In the genomic region with DNA sequence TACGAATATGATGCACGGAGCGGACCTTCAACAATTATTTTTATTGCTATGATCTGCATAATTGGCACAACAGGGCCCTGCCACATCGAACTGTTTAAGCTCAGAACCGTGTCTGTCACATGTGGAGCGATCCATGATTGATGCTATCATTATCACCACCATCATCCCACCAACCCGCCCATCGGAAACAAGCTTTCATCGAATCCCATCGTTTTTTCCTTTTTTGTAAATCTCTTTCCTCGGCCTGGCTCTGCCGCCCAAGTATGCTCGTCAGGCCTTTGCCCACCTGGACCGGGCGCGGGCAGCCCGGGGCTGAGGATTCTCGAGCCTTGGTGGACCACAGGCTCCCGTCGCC, we compare ENCODE assay signal across 8 cellular contexts. TPM values are rescaled to one million over a fixed set of nuclear protein-coding genes. Genes with fewer than 3 reads are reported as not detected.
DNase-seq lines count a peak whose midpoint lies in the region; ATAC-seq, FAIRE-seq and TF ChIP-seq lines count a peak whose summit lies in the region.

No MANE protein-coding gene starts in this region.

- peaks cover 3% of the 10 kb centered on the region for H3K4me1 ChIP-seq in mesendoderm (ENCODE audit: control insufficient read depth, low read depth, low read length)

- ATAC-seq in GM21723 (IDR thresholded peaks at IDR 0.05; ENCODE audit: unreplicated experiment): peak; percentile 2

- H2BK15ac ChIP-seq in mesendoderm (replicated peaks; ENCODE audit: low read depth): no peak overlapping the region

- no peak overlapping the region for H2AK5ac ChIP-seq in mesendoderm (ENCODE audit: low read length)

- TF ChIP-seq CTCF in AG09309 (IDR thresholded peaks at IDR 0.05; ENCODE audit: control insufficient read depth, insufficient read depth, low read depth, low read length, missing control alignments): no peak

- H3K4me1 Mint-ChIP-seq in activated naive CD8-positive, alpha-beta T cell treated with anti-CD3 and anti-CD28 coated beads for 36 hours: peaks cover 9% of the 10 kb centered on the region

- no peaks in the 10 kb centered on the region for H3K9me3 Mint-ChIP-seq in activated naive CD8-positive, alpha-beta T cell treated with anti-CD3 and anti-CD28 coated beads for 36 hours

- H3K27me3 ChIP-seq in mesendoderm (ENCODE audit: insufficient read depth, low read length, poor library complexity): no peaks in the 10 kb centered on the region

- H3K18ac ChIP-seq in mesendoderm (ENCODE audit: low read length): no peak overlapping the region

- FAIRE-seq in GM12891 (lab: Jason Lieb, UNC): no peak

- H3K56ac ChIP-seq in mesendoderm (ENCODE audit: low read length): peak overlapping the region; percentile 60

- H3K79me2 ChIP-seq in mesendoderm (ENCODE audit: control insufficient read depth, insufficient read depth, low read length): peaks cover 16% of the 10 kb centered on the region

- H3K9ac ChIP-seq in mesendoderm (ENCODE audit: low read length): no peak overlapping the region

- H2BK5ac ChIP-seq in mesendoderm (ENCODE audit: low read length): no peak overlapping the region

- peak overlapping the region; percentile 90 for H3K27ac Mint-ChIP-seq in activated naive CD8-positive, alpha-beta T cell treated with anti-CD3 and anti-CD28 coated beads for 36 hours

- TF ChIP-seq POLR2A in GM12891 (IDR thresholded peaks at IDR 0.05; ENCODE audit: low read depth, low read length): no peak

- peaks cover 5% of the 10 kb centered on the region for H3K36me3 ChIP-seq in mesendoderm (ENCODE audit: control insufficient read depth, insufficient read depth, low read length)

- H2BK120ac ChIP-seq in mesendoderm (ENCODE audit: low read depth, low read length): no peak overlapping the region

- H3K36me3 Mint-ChIP-seq in activated naive CD8-positive, alpha-beta T cell treated with anti-CD3 and anti-CD28 coated beads for 36 hours: peaks cover 3% of the 10 kb centered on the region

- no peak overlapping the region for H3K27ac ChIP-seq in mesendoderm (ENCODE audit: low read depth, low read length)

- peak overlapping the region; percentile 87 for H3K4me2 ChIP-seq in mesendoderm (ENCODE audit: low read length)

- H3K23ac ChIP-seq in mesendoderm (ENCODE audit: low read length): no peak overlapping the region

- no CpG with 5 or more reads among the region's 20 CpGs for WGBS in mesendoderm (ENCODE audit: extremely low coverage, insufficient coverage, low lambda C conversion rate)

- no peak overlapping the region for H4K5ac ChIP-seq in mesendoderm (ENCODE audit: low read length)

- no peak overlapping the region for H3K4ac ChIP-seq in mesendoderm (ENCODE audit: low read depth, low read length)

- no peak overlapping the region for H4K8ac ChIP-seq in mesendoderm (ENCODE audit: low read depth, low read length)

- H3K27me3 Mint-ChIP-seq in activated naive CD8-positive, alpha-beta T cell treated with anti-CD3 and anti-CD28 coated beads for 36 hours: no peaks in the 10 kb centered on the region

- H3K4me3 ChIP-seq in AG09309 (ENCODE audit: control insufficient read depth, low read depth, low read length) (peak overlapping the region; percentile 66), mesendoderm (ENCODE audit: low read length) (no peak overlapping the region)

- H3K4me3 Mint-ChIP-seq in activated naive CD8-positive, alpha-beta T cell treated with anti-CD3 and anti-CD28 coated beads for 36 hours: peak overlapping the region; percentile 97

- H3K79me1 ChIP-seq in mesendoderm (ENCODE audit: low read length): peaks cover 14% of the 10 kb centered on the region

- no peak for DNase-seq in AG09309 (ENCODE audit: low read depth)
- DNase-seq in activated naive CD8-positive, alpha-beta T cell treated with anti-CD3 and anti-CD28 coated beads for 36 hours: no peak
- no peak for DNase-seq in mesendoderm
- no peak for DNase-seq in NCI-H146 treated with DMSO at 0.1 percent for 48 hours (lab: John Stamatoyannopoulos, UW; ENCODE audit: unreplicated experiment)
- no peak for DNase-seq in NCI-H2227 (lab: John Stamatoyannopoulos, UW; ENCODE audit: unreplicated experiment)
- no peak for DNase-seq in DMS153 (lab: John Stamatoyannopoulos, UW)
- no peak for DNase-seq in GM12891 (ENCODE audit: insufficient read length, low spot score)

TF ChIP-seq in GM12891, 5 proteins besides CTCF, POLR2A, EP300 and RAD21:
- no peak for TF ChIP-seq TAF1 (IDR thresholded peaks at IDR 0.05; ENCODE audit: low read depth, low read length)

RNA-seq across cellular contexts. Expression of a gene that starts 0.5 kb away (rescaled TPM):
- total RNA-seq in activated naive CD8-positive, alpha-beta T cell treated with anti-CD3 and anti-CD28 coated beads for 36 hours: 10 to 100 TPM; 54.3 to 54.6 TPM
- 41.4 TPM for polyA plus RNA-seq in mesendoderm (2013, experiment 1 of 2)
- polyA plus RNA-seq in mesendoderm (2013, experiment 2 of 2): 40.1 TPM
- 30.0 TPM for polyA plus RNA-seq in GM12891 (2012; ENCODE audit: low read depth, missing spikeins)

RNA-seq across cellular contexts. Expression of a gene that starts 13.6 kb away (rescaled TPM):
- not detected for total RNA-seq in activated naive CD8-positive, alpha-beta T cell treated with anti-CD3 and anti-CD28 coated beads for 36 hours
- polyA plus RNA-seq in mesendoderm (2013, experiment 1 of 2): 0.21 TPM
- 0.25 TPM for polyA plus RNA-seq in mesendoderm (2013, experiment 2 of 2)
- polyA plus RNA-seq in GM12891 (2012; ENCODE audit: low read depth, missing spikeins): 0.08 TPM

RNA-seq across cellular contexts. Expression of a gene that starts 45.8 kb away (rescaled TPM):
- total RNA-seq in activated naive CD8-positive, alpha-beta T cell treated with anti-CD3 and anti-CD28 coated beads for 36 hours: 10 to 100 TPM; 24.4 to 25.0 TPM
- 12.2 TPM for polyA plus RNA-seq in mesendoderm (2013, experiment 1 of 2)
- 12.1 TPM for polyA plus RNA-seq in mesendoderm (2013, experiment 2 of 2)
- polyA plus RNA-seq in GM12891 (2012; ENCODE audit: low read depth, missing spikeins): 11.5 TPM

RNA-seq across cellular contexts. Expression of a gene that starts 45.9 kb away (rescaled TPM):
- total RNA-seq in activated naive CD8-positive, alpha-beta T cell treated with anti-CD3 and anti-CD28 coated beads for 36 hours: 1 to 10 TPM; 6.9 to 7.3 TPM
- 2.2 TPM for polyA plus RNA-seq in mesendoderm (2013, experiment 1 of 2)
- polyA plus RNA-seq in mesendoderm (2013, experiment 2 of 2): 1.8 TPM
- polyA plus RNA-seq in GM12891 (2012; ENCODE audit: low read depth, missing spikeins): 0.56 TPM

RNA-seq across cellular contexts. Expression of a gene that starts 54.3 kb away (rescaled TPM):
- 10 to 100 TPM in 1 of 2 experiments, 1 to 10 TPM in 1; 9.9 to 11.4 TPM for total RNA-seq in activated naive CD8-positive, alpha-beta T cell treated with anti-CD3 and anti-CD28 coated beads for 36 hours
- 7.7 TPM for polyA plus RNA-seq in mesendoderm (2013, experiment 1 of 2)
- polyA plus RNA-seq in mesendoderm (2013, experiment 2 of 2): 7.4 TPM
- polyA plus RNA-seq in GM12891 (2012; ENCODE audit: low read depth, missing spikeins): 3.4 TPM
